In the genomic region with DNA sequence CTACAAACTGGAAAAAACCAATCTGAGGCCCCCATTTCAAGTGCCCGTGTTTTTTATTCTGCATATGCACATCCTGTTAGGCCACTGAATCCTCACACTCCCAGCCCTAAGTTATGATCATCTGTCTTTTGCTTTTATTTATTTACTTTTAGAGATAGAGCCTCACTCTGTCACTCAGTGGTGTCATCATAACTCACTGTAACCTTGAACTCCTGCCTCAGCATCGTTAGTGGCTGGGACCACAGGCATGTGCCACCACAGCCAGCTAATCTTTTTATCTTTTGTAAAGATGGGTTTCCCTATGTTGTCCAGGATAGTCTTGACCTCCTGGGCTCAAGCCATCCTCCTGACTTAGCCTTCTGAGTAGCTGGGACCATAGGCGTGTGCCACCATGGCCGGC, we compare ENCODE assay signal across 28 cellular contexts. TPM values are rescaled to one million over a fixed set of nuclear protein-coding genes. Genes with fewer than 3 reads are reported as not detected.
A peak's percentile ranks its signal among the peaks of the same experiment; 100 is the strongest.
DNase-seq lines count a peak whose midpoint lies in the region; ATAC-seq and TF ChIP-seq lines count a peak whose summit lies in the region.
"Had no signal": no experiment of that assay in that cellular context is flagged by ENCODE, and none has a peak within 500 bp of the region (broad histone marks: within the 10 kb centered on the region; RNA-seq: fewer than 3 reads in every experiment).

No MANE protein-coding gene starts in this region.

- no peak overlapping the region for H3K9ac ChIP-seq in rectal smooth muscle tissue (ENCODE audit: low read length)
- H3K9ac ChIP-seq: BLaER1 treated with 17β-estradiol and CSF1 and Interleukin-3, amounts not matched to agents 10 nM and 100 nM had no signal

- peaks cover 2% of the 10 kb centered on the region for H3K36me3 Mint-ChIP-seq in activated CD4-positive, alpha-beta T cell treated with anti-CD3 and anti-CD28 coated beads, Interleukin-2, amount 10 ng/mL, durations not matched to agents 7 days and 5 days (ENCODE audit: low read depth)
- H3K36me3 Mint-ChIP-seq in Caco-2 (ENCODE audit: insufficient read depth, unreplicated experiment) = no peaks in the 10 kb centered on the region
- H3K36me3 Mint-ChIP-seq: CD14-positive monocyte had no signal

- H3K27me3 ChIP-seq in gastroesophageal sphincter = no peaks in the 10 kb centered on the region
- no peaks in the 10 kb centered on the region for H3K27me3 ChIP-seq in rectal smooth muscle tissue (ENCODE audit: control insufficient read depth, insufficient read depth, low read length)
- H3K27me3 ChIP-seq in MG63 = no peaks in the 10 kb centered on the region
- no peaks in the 10 kb centered on the region for H3K27me3 ChIP-seq in Caco-2 (replicated peaks; ENCODE audit: control insufficient read depth, insufficient read depth, low read length)
- H3K27me3 ChIP-seq: BE2C; BLaER1 treated with 17β-estradiol and CSF1 and Interleukin-3, amounts not matched to agents 10 nM and 100 nM had no signal

- no peak for TF ChIP-seq EP300 in gastroesophageal sphincter (IDR thresholded peaks at IDR 0.05)

- H3K27ac ChIP-seq in gastroesophageal sphincter = peak overlapping the region in 3 of 4 donors; percentile 52 to 79 (median 66)
- peak overlapping the region; percentile 41 for H3K27ac ChIP-seq in rectal smooth muscle tissue (ENCODE audit: low read depth, low read length)
- H3K27ac ChIP-seq: A549; BLaER1 treated with 17β-estradiol and CSF1 and Interleukin-3, amounts not matched to agents 10 nM and 100 nM had no signal

- ATAC-seq in gastroesophageal sphincter (no peak), GM21786 (IDR thresholded peaks at IDR 0.05; ENCODE audit: unreplicated experiment) (no peak)
- ATAC-seq: A549, GM12878, HCT116 had no signal

- peaks cover 0 to 31% (median 2%) of the 10 kb centered on the region in 3 donors for H3K4me1 ChIP-seq in gastroesophageal sphincter
- H3K4me1 ChIP-seq in rectal smooth muscle tissue (ENCODE audit: control insufficient read depth, insufficient read depth, low read length) = peaks cover 14% of the 10 kb centered on the region
- H3K4me1 ChIP-seq in Caco-2 = no peaks in the 10 kb centered on the region
- H3K4me1 ChIP-seq: A549; BE2C; BLaER1 treated with 17β-estradiol and CSF1 and Interleukin-3, amounts not matched to agents 10 nM and 100 nM had no signal

- no peaks in the 10 kb centered on the region for H3K4me1 Mint-ChIP-seq in activated CD4-positive, alpha-beta T cell treated with anti-CD3 and anti-CD28 coated beads, Interleukin-2, amount 10 ng/mL, durations not matched to agents 7 days and 5 days
- H3K4me1 Mint-ChIP-seq in Caco-2 (ENCODE audit: low read depth, unreplicated experiment) = no peaks in the 10 kb centered on the region
- H3K4me1 Mint-ChIP-seq: CD14-positive monocyte; CD8-positive, alpha-beta memory T cell had no signal

- CTCF ChIA-PET in activated CD4-positive, alpha-beta T cell treated with anti-CD3 and anti-CD28 coated beads, Interleukin-2, amount 10 ng/mL, durations not matched to agents 7 days and 5 days (lab: Charles Lee) = interaction anchor here (0.6 to 0.9 kb wide), 2 partner anchors 10 to 1038 kb away, joined by 3 read pairs; no protein-coding TSS in a partner anchor
- CTCF ChIA-PET in Caco-2 (lab: Charles Lee) = no interaction called here

- DNase-seq in EH (ENCODE audit: low read depth) (peak; percentile 42), M059J (ENCODE audit: low read depth) (peak; percentile 37), MG63 (no peak), Caco-2 (no peak)
- no peak for DNase-seq in activated CD4-positive, alpha-beta T cell treated with anti-CD3 and anti-CD28 coated beads, Interleukin-2, amount 10 ng/mL, durations not matched to agents 7 days and 5 days
- DNase-seq: 8988T; ACHN; AML-193; BE2C; Calu3; CD4-positive, alpha-beta T cell; CD8-positive, alpha-beta memory T cell; DMS153; DND-41; EL; GDM1; H9; HFFc6 had no signal

- H3K9me3 Mint-ChIP-seq in activated CD4-positive, alpha-beta T cell treated with anti-CD3 and anti-CD28 coated beads, Interleukin-2, amount 10 ng/mL, durations not matched to agents 7 days and 5 days = peaks cover 11% of the 10 kb centered on the region
- peaks cover 29% of the 10 kb centered on the region for H3K9me3 Mint-ChIP-seq in Caco-2 (ENCODE audit: unreplicated experiment)

- BruUV-seq in Caco-2 (replicated peaks; lab: Mats Ljungman, UMichigan) = no TSS peak

- H3K36me3 ChIP-seq in gastroesophageal sphincter (no peaks in the 10 kb centered on the region), rectal smooth muscle tissue (ENCODE audit: control insufficient read depth, insufficient read depth, low read length) (no peaks in the 10 kb centered on the region), MG63 (no peaks in the 10 kb centered on the region), Caco-2 (ENCODE audit: control insufficient read depth, insufficient read depth, low read length) (no peaks in the 10 kb centered on the region)
- H3K36me3 ChIP-seq: BE2C had no signal

- intact Hi-C loops in Caco-2 (cut with micrococcal nuclease; ENCODE audit: unreplicated experiment) = no loop called here

- no peak for TF ChIP-seq POLR2A in gastroesophageal sphincter (IDR thresholded peaks at IDR 0.05)

- TF ChIP-seq CTCF in gastroesophageal sphincter (IDR thresholded peaks at IDR 0.05) = no peak
- no peak for TF ChIP-seq CTCF in Caco-2 (IDR thresholded peaks at IDR 0.05; ENCODE audit: insufficient read depth in 1 of 2, low read depth in 1 of 2, low read length in 1 of 2, severe bottlenecking in 1 of 2, unreplicated experiment in 1 of 2)

- no peaks in the 10 kb centered on the region for H3K27me3 Mint-ChIP-seq in activated CD4-positive, alpha-beta T cell treated with anti-CD3 and anti-CD28 coated beads, Interleukin-2, amount 10 ng/mL, durations not matched to agents 7 days and 5 days
- no peaks in the 10 kb centered on the region for H3K27me3 Mint-ChIP-seq in Caco-2 (ENCODE audit: insufficient read depth, unreplicated experiment)

- H3K4me3 ChIP-seq in gastroesophageal sphincter = no peak overlapping the region
- H3K4me3 ChIP-seq in rectal smooth muscle tissue (ENCODE audit: low read length) = no peak overlapping the region
- no peak overlapping the region for H3K4me3 ChIP-seq in MG63
- no peak overlapping the region for H3K4me3 ChIP-seq in Caco-2 (ENCODE audit: low read depth, low read length)
- H3K4me3 ChIP-seq: A549; BLaER1 treated with 17β-estradiol and CSF1 and Interleukin-3, amounts not matched to agents 10 nM and 100 nM; GM12878; GM23338 had no signal

- no peak overlapping the region for H3K4me3 Mint-ChIP-seq in activated CD4-positive, alpha-beta T cell treated with anti-CD3 and anti-CD28 coated beads, Interleukin-2, amount 10 ng/mL, durations not matched to agents 7 days and 5 days
- no peak overlapping the region for H3K4me3 Mint-ChIP-seq in Caco-2 (ENCODE audit: unreplicated experiment)
- H3K4me3 Mint-ChIP-seq: CD14-positive monocyte; CD4-positive, alpha-beta T cell; CD8-positive, alpha-beta memory T cell; GM23338; H9; HFFc6 had no signal

- H3K27ac Mint-ChIP-seq in activated CD4-positive, alpha-beta T cell treated with anti-CD3 and anti-CD28 coated beads, Interleukin-2, amount 10 ng/mL, durations not matched to agents 7 days and 5 days = no peak overlapping the region
- H3K27ac Mint-ChIP-seq in Caco-2 (ENCODE audit: unreplicated experiment) = no peak overlapping the region
- H3K27ac Mint-ChIP-seq: CD4-positive, alpha-beta T cell; CD8-positive, alpha-beta memory T cell had no signal

- WGBS in gastroesophageal sphincter (ENCODE audit: low coverage in 1 of 2), 2 donors = 92 to 94% methylated on average over 1 to 3 of the region's 4 CpGs

- H3K9me3 ChIP-seq in gastroesophageal sphincter = no peaks in the 10 kb centered on the region
- no peaks in the 10 kb centered on the region; the same call in 1 of the 2 replicates for H3K9me3 ChIP-seq in MG63
- peaks cover 10% of the 10 kb centered on the region; the same call in 1 of the 2 replicates for H3K9me3 ChIP-seq in Caco-2
- H3K9me3 ChIP-seq: BE2C had no signal

- POLR2A ChIA-PET in activated CD4-positive, alpha-beta T cell treated with anti-CD3 and anti-CD28 coated beads, Interleukin-2, amount 10 ng/mL, durations not matched to agents 7 days and 5 days (lab: Charles Lee) = no interaction called here
- POLR2A ChIA-PET in Caco-2 (lab: Charles Lee) = no interaction called here

RNA-seq across cellular contexts. Expression of gene CLDN20, which starts 29.6 kb away (rescaled TPM):
- not detected in 2 replicates for total RNA-seq in M059J (2014; rRNA removed; shearing (Covaris generic))
- total RNA-seq in gastroesophageal sphincter (under 1 TPM in 1 of 4 donors, not detected in 3; 0.27 TPM), Caco-2 (2022) (not detected in 2 replicates)
- not detected in 2 replicates for total RNA-seq in MG63 (2014; rRNA removed; shearing (Covaris generic); ENCODE audit: low replicate concordance)
- total RNA-seq in activated CD4-positive, alpha-beta T cell treated with anti-CD3 and anti-CD28 coated beads, Interleukin-2, amount 10 ng/mL, durations not matched to agents 7 days and 5 days = not detected
- total RNA-seq: Calu3; CD4-positive, alpha-beta T cell; CD8-positive, alpha-beta memory T cell; GM12878; GM23338; H4; H9; HFFc6 had no signal

Comparison
In these comparisons a context has a peak if more than half of its experiments do, and no peak if none do; other contexts are left out.
1. DNase-seq: peak in EH (single experiment) and M059J (single experiment); none in MG63 (single experiment), activated CD4-positive, alpha-beta T cell treated with anti-CD3 and anti-CD28 coated beads, Interleukin-2, amount 10 ng/mL, durations not matched to agents 7 days and 5 days (single experiment) and Caco-2 (0 of 2).